ENCODE assay signal across 8 cellular contexts in the genomic region with DNA sequence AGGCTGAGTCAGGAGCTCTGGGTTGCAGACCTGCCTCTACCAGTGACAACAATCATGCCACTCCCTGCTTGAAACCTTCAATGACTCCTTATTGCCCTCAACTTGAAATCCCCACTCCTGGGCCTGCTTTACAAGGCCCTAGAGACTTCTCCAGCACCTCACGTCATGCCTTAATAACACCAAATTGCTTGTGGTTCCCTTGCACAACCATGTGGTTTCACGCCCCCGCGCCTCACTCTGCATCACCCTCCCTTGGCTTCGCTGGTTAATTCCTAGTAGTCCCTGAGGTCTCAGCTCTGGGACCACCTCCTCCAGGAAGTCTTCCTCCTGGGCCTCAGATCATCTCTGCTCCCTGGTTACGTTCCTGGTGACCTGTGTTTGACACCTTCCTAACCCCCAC. TPM values are rescaled to one million over a fixed set of nuclear protein-coding genes. Genes with fewer than 3 reads are reported as not detected.
DNase-seq lines count a peak whose midpoint lies in the region; ATAC-seq lines count a peak whose summit lies in the region.

No MANE protein-coding gene starts in this region.

- peak; percentile 65 for ATAC-seq in esophagus mucosa
- no peak for ATAC-seq in HG02970 (IDR thresholded peaks at IDR 0.05; ENCODE audit: low FRiP score, unreplicated experiment)
- ATAC-seq in HG02938 (IDR thresholded peaks at IDR 0.05; ENCODE audit: unreplicated experiment), result no peak

- no peaks in the 10 kb centered on the region for H3K27me3 Mint-ChIP-seq in T-helper 1 cell treated with Interleukin-12 subunit alpha and Interleukin-12 subunit beta and Interleukin-4 antibody, amounts not matched to agents 30 μg/mL and 1 μg/mL, for 36 hours (ENCODE audit: low read depth)

- no peaks in the 10 kb centered on the region for H3K9me3 Mint-ChIP-seq in T-helper 1 cell treated with Interleukin-12 subunit alpha and Interleukin-12 subunit beta and Interleukin-4 antibody, amounts not matched to agents 30 μg/mL and 1 μg/mL, for 36 hours

- no peaks in the 10 kb centered on the region for H3K36me3 Mint-ChIP-seq in T-helper 1 cell treated with Interleukin-12 subunit alpha and Interleukin-12 subunit beta and Interleukin-4 antibody, amounts not matched to agents 30 μg/mL and 1 μg/mL, for 36 hours (ENCODE audit: low read depth)

- H3K4me3 Mint-ChIP-seq in T-helper 1 cell treated with Interleukin-12 subunit alpha and Interleukin-12 subunit beta and Interleukin-4 antibody, amounts not matched to agents 30 μg/mL and 1 μg/mL, for 36 hours, result no peak overlapping the region

- peaks cover 7% of the 10 kb centered on the region for H3K4me1 Mint-ChIP-seq in T-helper 1 cell treated with Interleukin-12 subunit alpha and Interleukin-12 subunit beta and Interleukin-4 antibody, amounts not matched to agents 30 μg/mL and 1 μg/mL, for 36 hours (ENCODE audit: low read depth)

- H3K27ac Mint-ChIP-seq in T-helper 1 cell treated with Interleukin-12 subunit alpha and Interleukin-12 subunit beta and Interleukin-4 antibody, amounts not matched to agents 30 μg/mL and 1 μg/mL, for 36 hours, result peak overlapping the region; percentile 45

- DNase-seq in T-helper 1 cell, result no peak
- DNase-seq in SW480 (ENCODE audit: low spot score), result peak; percentile 82
- peak; percentile 31 to 32 (median 31) for DNase-seq in stimulated activated CD4-positive, alpha-beta T cell treated with anti-CD3 and anti-CD28 coated beads, TNF-alpha, amount 100 ng/mL, for 48 hours (ENCODE audit: low read depth in 3 of 3)
- no peak for DNase-seq in activated CD4-positive, CD25-positive, alpha-beta regulatory T cell (lab: John Stamatoyannopoulos, UW)

RNA-seq across cellular contexts. Expression of gene EPHA2, which starts 33.0 kb away (rescaled TPM):
- total RNA-seq in esophagus mucosa, result 146 TPM

RNA-seq across cellular contexts. Expression of gene FAM131C, which starts 49.5 kb away (rescaled TPM):
- 0.80 TPM for total RNA-seq in esophagus mucosa

Comparison
In these comparisons a context has a peak if more than half of its experiments do, and no peak if none do; other contexts are left out.
1. DNase-seq: peak in SW480 (single experiment) and stimulated activated CD4-positive, alpha-beta T cell treated with anti-CD3 and anti-CD28 coated beads, TNF-alpha, amount 100 ng/mL, for 48 hours (3 of 3); none in T-helper 1 cell (0 of 5) and activated CD4-positive, CD25-positive, alpha-beta regulatory T cell (0 of 4).